1 cellular context compared by ENCODE assay signal in the genomic region with DNA sequence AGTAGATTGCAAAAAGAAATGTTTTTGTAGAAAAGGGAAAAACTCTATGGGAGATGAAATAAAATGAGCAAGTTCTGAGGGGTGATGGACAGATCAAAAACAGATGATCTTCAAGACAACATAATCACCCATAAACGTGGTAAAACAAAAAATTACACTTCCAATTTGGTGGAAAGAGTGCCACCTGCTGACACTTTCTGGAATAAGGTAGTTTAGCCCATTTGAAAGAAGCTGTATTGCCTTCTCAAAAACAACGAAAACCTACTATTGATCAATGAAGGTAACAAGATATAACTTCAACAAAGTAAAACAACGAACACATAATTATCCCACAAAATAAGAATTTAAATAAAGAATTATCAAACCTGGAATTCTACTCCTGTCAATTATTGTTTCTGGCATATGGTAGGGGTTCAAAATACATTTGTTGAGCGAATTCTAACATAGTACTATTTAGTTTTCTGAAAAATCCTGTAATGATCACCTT.
A peak's percentile ranks its signal among the peaks of the same experiment; 100 is the strongest.
TF ChIP-seq lines count a peak whose summit lies in the region.

No MANE protein-coding gene starts in this region.

TF ChIP-seq in GM12878, 131 proteins besides CTCF, POLR2A, EP300 and RAD21 (continued from another document and continues in another):
- TF ChIP-seq, protein P1, sequence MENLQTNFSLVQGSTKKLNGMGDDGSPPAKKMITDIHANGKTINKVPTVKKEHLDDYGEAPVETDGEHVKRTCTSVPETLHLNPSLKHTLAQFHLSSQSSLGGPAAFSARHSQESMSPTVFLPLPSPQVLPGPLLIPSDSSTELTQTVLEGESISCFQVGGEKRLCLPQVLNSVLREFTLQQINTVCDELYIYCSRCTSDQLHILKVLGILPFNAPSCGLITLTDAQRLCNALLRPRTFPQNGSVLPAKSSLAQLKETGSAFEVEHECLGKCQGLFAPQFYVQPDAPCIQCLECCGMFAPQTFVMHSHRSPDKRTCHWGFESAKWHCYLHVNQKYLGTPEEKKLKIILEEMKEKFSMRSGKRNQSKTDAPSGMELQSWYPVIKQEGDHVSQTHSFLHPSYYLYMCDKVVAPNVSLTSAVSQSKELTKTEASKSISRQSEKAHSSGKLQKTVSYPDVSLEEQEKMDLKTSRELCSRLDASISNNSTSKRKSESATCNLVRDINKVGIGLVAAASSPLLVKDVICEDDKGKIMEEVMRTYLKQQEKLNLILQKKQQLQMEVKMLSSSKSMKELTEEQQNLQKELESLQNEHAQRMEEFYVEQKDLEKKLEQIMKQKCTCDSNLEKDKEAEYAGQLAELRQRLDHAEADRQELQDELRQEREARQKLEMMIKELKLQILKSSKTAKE (IDR thresholded peaks at IDR 0.05; ENCODE audit: low read depth, poor library complexity, severe bottlenecking), result no peak
- no peak for TF ChIP-seq ZNF24 (IDR thresholded peaks at IDR 0.05)
- TF ChIP-seq PBX3 (IDR thresholded peaks at IDR 0.05; ENCODE audit: insufficient replicate concordance, low read depth, low read length), result peak; percentile 48
- TF ChIP-seq CBFB (IDR thresholded peaks at IDR 0.05; ENCODE audit: low read depth), result no peak
- no peak for TF ChIP-seq MYB (IDR thresholded peaks at IDR 0.05; ENCODE audit: borderline replicate concordance, low read depth, low read length)
- TF ChIP-seq ZBTB11 (CRISPR knock-in tag; IDR thresholded peaks at IDR 0.05), result no peak
- 0 out of 2 replicates have a peak, but pooled peaks have one; percentile 13 for TF ChIP-seq ZNF592 (IDR thresholded peaks at IDR 0.05)
- TF ChIP-seq SRF (IDR thresholded peaks at IDR 0.05; ENCODE audit: low read depth in 2 of 2, low read length in 2 of 2), result no peak
- TF ChIP-seq ZNF622 (IDR thresholded peaks at IDR 0.05), result no peak
- no peak; the same call in 1 of the 2 replicates for TF ChIP-seq MTA2 (IDR thresholded peaks at IDR 0.05; ENCODE audit: low read depth)
- peak; percentile 37; the same call in 1 of the 2 replicates for TF ChIP-seq SIN3A (IDR thresholded peaks at IDR 0.05; ENCODE audit: low read depth, low read length)
- TF ChIP-seq RB1 (IDR thresholded peaks at IDR 0.05; ENCODE audit: borderline replicate concordance), result peak; percentile 49; the same call in 1 of the 2 replicates
- no peak for TF ChIP-seq ZZZ3 (IDR thresholded peaks at IDR 0.05; ENCODE audit: control insufficient read depth, insufficient read length, low read depth)
- no peak for TF ChIP-seq TCF3 (IDR thresholded peaks at IDR 0.05; ENCODE audit: borderline replicate concordance, insufficient read depth, low read depth, low read length)
- no peak for TF ChIP-seq IRF5 (IDR thresholded peaks at IDR 0.05; ENCODE audit: borderline replicate concordance)
- TF ChIP-seq MXI1 (IDR thresholded peaks at IDR 0.05; ENCODE audit: low read depth, low read length), result peak; percentile 25; the same call in 1 of the 2 replicates
- no peak for TF ChIP-seq POU2F2 (IDR thresholded peaks at IDR 0.05; ENCODE audit: borderline replicate concordance, low read depth, low read length)
- TF ChIP-seq SUZ12 (IDR thresholded peaks at IDR 0.05; ENCODE audit: unreplicated experiment), result no peak
- TF ChIP-seq, protein P2, sequence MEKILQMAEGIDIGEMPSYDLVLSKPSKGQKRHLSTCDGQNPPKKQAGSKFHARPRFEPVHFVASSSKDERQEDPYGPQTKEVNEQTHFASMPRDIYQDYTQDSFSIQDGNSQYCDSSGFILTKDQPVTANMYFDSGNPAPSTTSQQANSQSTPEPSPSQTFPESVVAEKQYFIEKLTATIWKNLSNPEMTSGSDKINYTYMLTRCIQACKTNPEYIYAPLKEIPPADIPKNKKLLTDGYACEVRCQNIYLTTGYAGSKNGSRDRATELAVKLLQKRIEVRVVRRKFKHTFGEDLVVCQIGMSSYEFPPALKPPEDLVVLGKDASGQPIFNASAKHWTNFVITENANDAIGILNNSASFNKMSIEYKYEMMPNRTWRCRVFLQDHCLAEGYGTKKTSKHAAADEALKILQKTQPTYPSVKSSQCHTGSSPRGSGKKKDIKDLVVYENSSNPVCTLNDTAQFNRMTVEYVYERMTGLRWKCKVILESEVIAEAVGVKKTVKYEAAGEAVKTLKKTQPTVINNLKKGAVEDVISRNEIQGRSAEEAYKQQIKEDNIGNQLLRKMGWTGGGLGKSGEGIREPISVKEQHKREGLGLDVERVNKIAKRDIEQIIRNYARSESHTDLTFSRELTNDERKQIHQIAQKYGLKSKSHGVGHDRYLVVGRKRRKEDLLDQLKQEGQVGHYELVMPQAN (conservative IDR thresholded peaks at IDR 0.05), result no peak
- TF ChIP-seq, protein P3, sequence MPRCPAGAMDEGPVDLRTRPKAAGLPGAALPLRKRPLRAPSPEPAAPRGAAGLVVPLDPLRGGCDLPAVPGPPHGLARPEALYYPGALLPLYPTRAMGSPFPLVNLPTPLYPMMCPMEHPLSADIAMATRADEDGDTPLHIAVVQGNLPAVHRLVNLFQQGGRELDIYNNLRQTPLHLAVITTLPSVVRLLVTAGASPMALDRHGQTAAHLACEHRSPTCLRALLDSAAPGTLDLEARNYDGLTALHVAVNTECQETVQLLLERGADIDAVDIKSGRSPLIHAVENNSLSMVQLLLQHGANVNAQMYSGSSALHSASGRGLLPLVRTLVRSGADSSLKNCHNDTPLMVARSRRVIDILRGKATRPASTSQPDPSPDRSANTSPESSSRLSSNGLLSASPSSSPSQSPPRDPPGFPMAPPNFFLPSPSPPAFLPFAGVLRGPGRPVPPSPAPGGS (IDR thresholded peaks at IDR 0.05; ENCODE audit: borderline replicate concordance, insufficient read depth, low read depth, low read length, poor library complexity, severe bottlenecking), result no peak
- TF ChIP-seq, protein P4, sequence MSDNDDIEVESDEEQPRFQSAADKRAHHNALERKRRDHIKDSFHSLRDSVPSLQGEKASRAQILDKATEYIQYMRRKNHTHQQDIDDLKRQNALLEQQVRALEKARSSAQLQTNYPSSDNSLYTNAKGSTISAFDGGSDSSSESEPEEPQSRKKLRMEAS (IDR thresholded peaks at IDR 0.05; ENCODE audit: low read depth, low read length), result no peak
- no peak for TF ChIP-seq EZH2 (IDR thresholded peaks at IDR 0.05; ENCODE audit: borderline replicate concordance, control insufficient read depth, low read depth, low read length)
- no peak for TF ChIP-seq REST (IDR thresholded peaks at IDR 0.05; ENCODE audit: low read depth, low read length)
- TF ChIP-seq, protein P5, sequence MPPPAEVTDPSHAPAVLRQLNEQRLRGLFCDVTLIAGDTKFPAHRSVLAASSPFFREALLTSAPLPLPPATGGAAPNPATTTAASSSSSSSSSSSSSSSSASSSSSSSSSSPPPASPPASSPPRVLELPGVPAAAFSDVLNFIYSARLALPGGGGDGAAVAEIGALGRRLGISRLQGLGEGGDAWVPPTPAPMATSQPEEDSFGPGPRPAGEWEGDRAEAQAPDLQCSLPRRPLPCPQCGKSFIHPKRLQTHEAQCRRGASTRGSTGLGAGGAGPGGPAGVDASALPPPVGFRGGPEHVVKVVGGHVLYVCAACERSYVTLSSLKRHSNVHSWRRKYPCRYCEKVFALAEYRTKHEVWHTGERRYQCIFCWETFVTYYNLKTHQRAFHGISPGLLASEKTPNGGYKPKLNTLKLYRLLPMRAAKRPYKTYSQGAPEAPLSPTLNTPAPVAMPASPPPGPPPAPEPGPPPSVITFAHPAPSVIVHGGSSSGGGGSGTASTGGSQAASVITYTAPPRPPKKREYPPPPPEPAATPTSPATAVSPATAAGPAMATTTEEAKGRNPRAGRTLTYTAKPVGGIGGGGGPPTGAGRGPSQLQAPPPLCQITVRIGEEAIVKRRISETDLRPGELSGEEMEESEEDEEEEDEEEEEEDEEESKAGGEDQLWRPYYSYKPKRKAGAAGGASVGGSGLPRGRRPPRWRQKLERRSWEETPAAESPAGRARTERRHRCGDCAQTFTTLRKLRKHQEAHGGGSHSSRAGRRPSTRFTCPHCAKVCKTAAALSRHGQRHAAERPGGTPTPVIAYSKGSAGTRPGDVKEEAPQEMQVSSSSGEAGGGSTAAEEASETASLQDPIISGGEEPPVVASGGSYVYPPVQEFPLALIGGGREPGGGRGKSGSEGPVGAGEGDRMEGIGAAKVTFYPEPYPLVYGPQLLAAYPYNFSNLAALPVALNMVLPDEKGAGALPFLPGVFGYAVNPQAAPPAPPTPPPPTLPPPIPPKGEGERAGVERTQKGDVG (CRISPR knock-in tag; IDR thresholded peaks at IDR 0.05), result no peak
- no peak for TF ChIP-seq KAT2A (conservative IDR thresholded peaks at IDR 0.05; ENCODE audit: control insufficient read depth, low read depth, low read length)
